Comparison of ENCODE assay signal across 21 cellular contexts in the genomic region with DNA sequence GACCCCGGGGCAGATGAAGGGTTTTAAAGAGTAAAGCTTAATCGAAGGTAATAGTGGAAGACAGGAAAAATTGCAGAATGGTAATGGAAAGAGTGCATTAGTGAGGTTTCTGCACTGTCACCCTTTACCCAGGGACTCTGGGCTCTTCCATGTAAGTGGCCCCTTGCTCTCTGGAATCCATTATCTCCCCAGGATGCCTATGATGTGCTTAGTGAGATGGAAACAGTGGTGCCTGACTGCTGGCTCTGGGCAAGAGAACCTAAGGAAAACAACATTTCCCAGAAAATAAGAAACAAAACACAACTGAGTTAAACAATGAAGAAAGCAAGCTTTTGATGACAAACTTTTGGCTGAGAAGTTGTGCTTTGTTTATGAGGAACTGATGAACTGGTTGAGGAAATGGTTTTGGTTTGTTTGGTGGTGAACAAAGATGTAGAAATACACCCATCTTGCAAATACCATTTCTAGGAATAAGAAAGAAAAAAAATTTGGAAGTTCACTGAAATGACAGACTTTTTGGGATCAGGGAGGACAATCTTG.
DNase-seq lines count a peak whose midpoint lies in the region; ATAC-seq and TF ChIP-seq lines count a peak whose summit lies in the region.
"Had no signal": no experiment of that assay in that cellular context is flagged by ENCODE, and none has a peak within 500 bp of the region (broad histone marks: within the 10 kb centered on the region; RNA-seq: fewer than 3 reads in every experiment).

No MANE protein-coding gene starts in this region.

- intact Hi-C loops in activated CD4-positive, alpha-beta T cell treated with anti-CD3 and anti-CD28 coated beads, Interleukin-2, amount 10 ng/mL, durations not matched to agents 24 days and 14 days (cut with micrococcal nuclease): no loop called here
- intact Hi-C loops in CD8-positive, alpha-beta T cell (cut with DNase I, micrococcal nuclease): loop anchor here in 1 of 2 experiments (10.0 kb wide), 1 partner anchor 50 kb away; no protein-coding TSS in a partner anchor

- H3K36me3 Mint-ChIP-seq in activated CD4-positive, alpha-beta T cell treated with anti-CD3 and anti-CD28 coated beads, Interleukin-2, amount 10 ng/mL, durations not matched to agents 24 days and 14 days (ENCODE audit: low read depth): peaks cover 3% of the 10 kb centered on the region
- no peaks in the 10 kb centered on the region for H3K36me3 Mint-ChIP-seq in CD8-positive, alpha-beta T cell
- peaks cover 3% of the 10 kb centered on the region for H3K36me3 Mint-ChIP-seq in activated CD4-positive, alpha-beta memory T cell treated with anti-CD3 and anti-CD28 coated beads, Interleukin-2, amount 10 ng/mL, durations not matched to agents 7 days and 5 days (ENCODE audit: low read depth)
- no peaks in the 10 kb centered on the region for H3K36me3 Mint-ChIP-seq in naive thymus-derived CD8-positive, alpha-beta T cell
- H3K36me3 Mint-ChIP-seq: CD14-positive monocyte had no signal

- no peaks in the 10 kb centered on the region for H3K9me3 Mint-ChIP-seq in activated CD4-positive, alpha-beta T cell treated with anti-CD3 and anti-CD28 coated beads, Interleukin-2, amount 10 ng/mL, durations not matched to agents 24 days and 14 days
- no peaks in the 10 kb centered on the region for H3K9me3 Mint-ChIP-seq in CD8-positive, alpha-beta T cell
- H3K9me3 Mint-ChIP-seq in activated CD4-positive, alpha-beta memory T cell treated with anti-CD3 and anti-CD28 coated beads, Interleukin-2, amount 10 ng/mL, durations not matched to agents 7 days and 5 days: no peaks in the 10 kb centered on the region
- no peaks in the 10 kb centered on the region for H3K9me3 Mint-ChIP-seq in naive thymus-derived CD8-positive, alpha-beta T cell
- H3K9me3 Mint-ChIP-seq: nephron had no signal

- no peaks in the 10 kb centered on the region for H3K9me3 ChIP-seq in CD8-positive, alpha-beta T cell (ENCODE audit: low read length)
- H3K9me3 ChIP-seq: A549, prostate gland had no signal

- peak; percentile 78 for DNase-seq in activated CD4-positive, alpha-beta T cell treated with anti-CD3 and anti-CD28 coated beads, Interleukin-2, amount 10 ng/mL, durations not matched to agents 24 days and 14 days
- DNase-seq in activated CD4-positive, alpha-beta T cell treated with anti-CD3 and anti-CD28 coated beads, Interleukin-2, amount 50 U/mL, for 48 hours: no peak
- DNase-seq in CD8-positive, alpha-beta T cell: no peak
- DNase-seq in activated CD4-positive, alpha-beta memory T cell treated with anti-CD3 and anti-CD28 coated beads, Interleukin-2, amount 10 ng/mL, durations not matched to agents 7 days and 5 days: peak; percentile 27
- DNase-seq in naive thymus-derived CD8-positive, alpha-beta T cell: peak in 2 of 10 donors; percentile 29 to 46
- no peak for DNase-seq in DMS153 (lab: John Stamatoyannopoulos, UW)
- DNase-seq: activated CD4-positive, alpha-beta T cell treated with anti-CD3 and anti-CD28 coated beads for 4 hours; aorta; central memory CD4-positive, alpha-beta T cell; left cardiac atrium; mesenchymal stem cell; NCI-H2029; NCI-H524; stimulated activated CD4-positive, alpha-beta T cell treated with anti-CD3 and anti-CD28 coated beads, Interleukin-2, amount 100 ng/mL, for 48 hours had no signal

- POLR2A ChIA-PET in CD8-positive, alpha-beta T cell (lab: Charles Lee): interaction anchor here (0.8 to 7.4 kb wide), 8 partner anchors 11 to 125 kb away, joined by 3 to 88 read pairs (median 10); a partner anchor contains a TSS
- POLR2A ChIA-PET in activated CD4-positive, alpha-beta memory T cell treated with anti-CD3 and anti-CD28 coated beads, Interleukin-2, amount 10 ng/mL, durations not matched to agents 7 days and 5 days (lab: Charles Lee): interaction anchor here (0.9 to 18.4 kb wide), 21 partner anchors 14 to 210 kb away, joined by 3 to 1063 read pairs (median 5); a partner anchor contains a TSS
- POLR2A ChIA-PET in naive thymus-derived CD8-positive, alpha-beta T cell (lab: Charles Lee): interaction anchor here (0.9 to 9.7 kb wide), 8 partner anchors 11 to 131 kb away, joined by 3 to 206 read pairs (median 8); a partner anchor contains a TSS

- peaks cover 77% of the 10 kb centered on the region for H3K4me1 Mint-ChIP-seq in activated CD4-positive, alpha-beta T cell treated with anti-CD3 and anti-CD28 coated beads, Interleukin-2, amount 10 ng/mL, durations not matched to agents 24 days and 14 days
- H3K4me1 Mint-ChIP-seq in CD8-positive, alpha-beta T cell (ENCODE audit: low read depth): peaks cover 81% of the 10 kb centered on the region
- H3K4me1 Mint-ChIP-seq in activated CD4-positive, alpha-beta memory T cell treated with anti-CD3 and anti-CD28 coated beads, Interleukin-2, amount 10 ng/mL, durations not matched to agents 7 days and 5 days: peaks cover 80% of the 10 kb centered on the region
- peaks cover 51 to 81% (median 76%) of the 10 kb centered on the region in 4 donors for H3K4me1 Mint-ChIP-seq in naive thymus-derived CD8-positive, alpha-beta T cell
- H3K4me1 Mint-ChIP-seq: nephron had no signal

- H3K27me3 Mint-ChIP-seq in activated CD4-positive, alpha-beta T cell treated with anti-CD3 and anti-CD28 coated beads, Interleukin-2, amount 10 ng/mL, durations not matched to agents 24 days and 14 days: no peaks in the 10 kb centered on the region
- H3K27me3 Mint-ChIP-seq in CD8-positive, alpha-beta T cell (ENCODE audit: low read depth): no peaks in the 10 kb centered on the region
- H3K27me3 Mint-ChIP-seq in activated CD4-positive, alpha-beta memory T cell treated with anti-CD3 and anti-CD28 coated beads, Interleukin-2, amount 10 ng/mL, durations not matched to agents 7 days and 5 days: no peaks in the 10 kb centered on the region
- no peaks in the 10 kb centered on the region for H3K27me3 Mint-ChIP-seq in naive thymus-derived CD8-positive, alpha-beta T cell

- H3K27ac Mint-ChIP-seq in activated CD4-positive, alpha-beta T cell treated with anti-CD3 and anti-CD28 coated beads, Interleukin-2, amount 10 ng/mL, durations not matched to agents 24 days and 14 days: peak overlapping the region; percentile 97
- H3K27ac Mint-ChIP-seq in CD8-positive, alpha-beta T cell: peak overlapping the region; percentile 91
- peak overlapping the region; percentile 99 for H3K27ac Mint-ChIP-seq in activated CD4-positive, alpha-beta memory T cell treated with anti-CD3 and anti-CD28 coated beads, Interleukin-2, amount 10 ng/mL, durations not matched to agents 7 days and 5 days
- peak overlapping the region; percentile 83 to 97 (median 94) for H3K27ac Mint-ChIP-seq in naive thymus-derived CD8-positive, alpha-beta T cell
- H3K27ac Mint-ChIP-seq: nephron had no signal

- no peak for TF ChIP-seq CTCF in CD8-positive, alpha-beta T cell (IDR thresholded peaks at IDR 0.05)

- no peaks in the 10 kb centered on the region for H3K36me3 ChIP-seq in CD8-positive, alpha-beta T cell (ENCODE audit: insufficient read depth, low read length)
- H3K36me3 ChIP-seq: prostate gland had no signal

- ATAC-seq in CD8-positive, alpha-beta T cell: no peak
- ATAC-seq in naive thymus-derived CD8-positive, alpha-beta T cell: no peak
- ATAC-seq in HG03139 (IDR thresholded peaks at IDR 0.05; ENCODE audit: unreplicated experiment) (no peak), HG03469 (IDR thresholded peaks at IDR 0.05; ENCODE audit: unreplicated experiment) (no peak)
- ATAC-seq: left cardiac atrium had no signal

- peaks cover 69% of the 10 kb centered on the region for H3K4me1 ChIP-seq in CD8-positive, alpha-beta T cell (ENCODE audit: insufficient read depth, low read length)
- H3K4me1 ChIP-seq: A549, prostate gland had no signal

- peak overlapping the region; percentile 55 for H3K4me3 Mint-ChIP-seq in activated CD4-positive, alpha-beta T cell treated with anti-CD3 and anti-CD28 coated beads, Interleukin-2, amount 10 ng/mL, durations not matched to agents 24 days and 14 days
- H3K4me3 Mint-ChIP-seq in CD8-positive, alpha-beta T cell: peak overlapping the region; percentile 20
- H3K4me3 Mint-ChIP-seq in activated CD4-positive, alpha-beta memory T cell treated with anti-CD3 and anti-CD28 coated beads, Interleukin-2, amount 10 ng/mL, durations not matched to agents 7 days and 5 days: peak overlapping the region; percentile 54
- peak overlapping the region; percentile 49 to 81 (median 66) for H3K4me3 Mint-ChIP-seq in naive thymus-derived CD8-positive, alpha-beta T cell
- H3K4me3 Mint-ChIP-seq: CD14-positive monocyte, nephron had no signal

- CTCF ChIA-PET in CD8-positive, alpha-beta T cell (lab: Charles Lee): interaction anchor here (0.7 to 19.0 kb wide), 39 partner anchors 8 to 244 kb away, joined by 3 to 508 read pairs (median 5); a partner anchor contains a TSS
- CTCF ChIA-PET in activated CD4-positive, alpha-beta memory T cell treated with anti-CD3 and anti-CD28 coated beads, Interleukin-2, amount 10 ng/mL, durations not matched to agents 7 days and 5 days (lab: Charles Lee): interaction anchor here (0.7 to 20.0 kb wide), 24 partner anchors 8 to 244 kb away, joined by 3 to 731 read pairs (median 6); a partner anchor contains a TSS

- H3K27me3 ChIP-seq in CD8-positive, alpha-beta T cell (ENCODE audit: insufficient read depth, low read length): no peaks in the 10 kb centered on the region

- no peak overlapping the region for H3K27ac ChIP-seq in CD8-positive, alpha-beta T cell (ENCODE audit: low read depth, low read length)
- H3K27ac ChIP-seq: A549, HL-60, prostate gland had no signal

- no peak overlapping the region for H3K4me3 ChIP-seq in CD8-positive, alpha-beta T cell (ENCODE audit: low read depth, low read length)
- H3K4me3 ChIP-seq: A549, prostate gland had no signal

Comparison
In these comparisons a context has a peak if more than half of its experiments do, and no peak if none do; other contexts are left out.
1. DNase-seq: peak in activated CD4-positive, alpha-beta T cell treated with anti-CD3 and anti-CD28 coated beads, Interleukin-2, amount 10 ng/mL, durations not matched to agents 24 days and 14 days (single experiment) and activated CD4-positive, alpha-beta memory T cell treated with anti-CD3 and anti-CD28 coated beads, Interleukin-2, amount 10 ng/mL, durations not matched to agents 7 days and 5 days (single experiment); none in activated CD4-positive, alpha-beta T cell treated with anti-CD3 and anti-CD28 coated beads, Interleukin-2, amount 50 U/mL, for 48 hours (0 of 2), CD8-positive, alpha-beta T cell (0 of 7) and DMS153 (single experiment).
2. Peak in every context shown above with its lines, with median percentiles within 50 percentile points of each other: H3K27ac Mint-ChIP-seq and H3K4me3 Mint-ChIP-seq.